In the genomic region with DNA sequence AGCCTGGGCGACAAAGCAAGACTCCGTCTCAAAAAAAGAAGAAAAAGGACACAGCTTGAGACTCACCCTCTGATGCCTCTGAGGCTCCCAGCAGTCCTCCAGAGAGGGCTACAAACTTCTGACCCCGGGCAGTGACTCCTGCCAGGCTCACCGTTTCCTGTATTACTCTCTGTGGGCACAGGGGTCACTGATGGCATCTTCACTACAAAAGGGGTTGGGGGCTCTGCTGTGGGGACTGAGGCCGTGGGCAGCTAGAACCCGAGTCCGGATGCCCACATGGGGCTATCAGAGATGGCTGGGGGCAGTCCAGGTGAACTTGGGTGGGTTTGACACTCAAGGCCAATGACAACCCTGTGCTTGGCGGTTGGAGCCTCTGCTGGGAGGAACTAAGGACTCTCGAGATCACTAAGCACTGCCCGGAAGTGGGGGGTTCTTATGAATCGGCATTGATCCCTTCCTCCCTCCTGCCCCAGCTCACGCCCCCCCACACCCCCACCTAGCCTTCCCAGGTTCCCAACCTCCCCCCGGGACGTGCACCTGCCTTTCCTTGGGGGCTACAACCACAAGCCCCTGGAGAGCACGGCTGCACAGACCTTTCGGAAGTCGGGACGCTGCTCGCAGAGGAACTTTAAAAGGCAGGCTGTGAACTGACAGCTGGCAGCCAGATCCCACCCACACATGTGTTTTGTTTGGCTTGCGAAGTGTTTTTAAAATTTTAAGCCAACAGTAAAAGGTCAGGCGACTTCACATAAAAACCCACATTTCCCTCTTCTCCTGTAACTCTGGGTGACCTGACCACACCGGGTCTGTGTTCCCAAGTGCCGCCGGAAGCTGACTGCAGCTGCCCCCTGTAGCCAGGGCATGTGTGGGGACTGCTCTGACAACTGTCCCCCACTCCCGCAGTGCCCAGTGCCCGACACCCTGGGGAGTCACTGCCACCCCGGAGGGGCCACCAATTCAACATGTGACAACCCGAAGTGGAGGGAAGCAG, we compare ENCODE assay signal across 8 cellular contexts. TPM values are rescaled to one million over a fixed set of nuclear protein-coding genes. Genes with fewer than 3 reads are reported as not detected.
A peak's percentile ranks its signal among the peaks of the same experiment; 100 is the strongest.
DNase-seq lines count a peak whose midpoint lies in the region; TF ChIP-seq lines count a peak whose summit lies in the region.

No MANE protein-coding gene starts in this region.

- no peaks in the 10 kb centered on the region for H3K9me2 ChIP-seq in GM23248 (ENCODE audit: insufficient read depth)

- H3K79me2 ChIP-seq in GM23248 (ENCODE audit: insufficient read depth) = no peaks in the 10 kb centered on the region; the same call in 1 of the 2 replicates

- peak overlapping the region; percentile 58 for H3K9ac ChIP-seq in BLaER1
- H3K9ac ChIP-seq in GM23248 = peak overlapping the region; percentile 14; the same call in 1 of the 2 replicates

- peak overlapping the region; percentile 76 for H3K27ac ChIP-seq in BLaER1
- no peak overlapping the region for H3K27ac ChIP-seq in GM23248
- peak overlapping the region; percentile 84 for H3K27ac ChIP-seq in adipose tissue (ENCODE audit: low read depth, low read length)
- peak overlapping the region; percentile 61 to 80 for H3K27ac ChIP-seq in uterus

- H3F3A ChIP-seq in GM23248 (ENCODE audit: insufficient read depth) = peaks cover 12% of the 10 kb centered on the region

- H3K4me2 ChIP-seq in BLaER1 (peak overlapping the region; percentile 95), GM23248 (ENCODE audit: unreplicated experiment) (peak overlapping the region; percentile 94)

- H4K20me1 ChIP-seq in BLaER1 (peaks cover 98% of the 10 kb centered on the region), GM23248 (ENCODE audit: insufficient read depth) (no peaks in the 10 kb centered on the region)

- intact Hi-C loops in uterus (cut with DNase I; ENCODE audit: low total_unique reads) = no loop called here

- H3K27me3 ChIP-seq in BLaER1 (no peaks in the 10 kb centered on the region), GM23248 (replicated peaks; ENCODE audit: insufficient read depth) (no peaks in the 10 kb centered on the region), uterus (no peaks in the 10 kb centered on the region)

- DNase-seq in GM23248 = peak; percentile 75
- DNase-seq in lung microvascular endothelial cell (ENCODE audit: low read depth in 2 of 2) = peak; percentile 71 to 95
- DNase-seq in uterus = peak; percentile 47 to 62
- DNase-seq in ureter (ENCODE audit: low spot score) = no peak
- DNase-seq in NCI-H1930 (lab: John Stamatoyannopoulos, UW) = no peak
- no peak for DNase-seq in NCI-H446 treated with DMSO at 0.1 percent for 48 hours (lab: John Stamatoyannopoulos, UW)

- WGBS in GM23248 (ENCODE audit: low coverage in 1 of 2, low lambda C conversion rate in 2 of 2, missing lambda C conversion rate in 2 of 2), 2 experiments = 8 to 12% methylated on average over 25 to 28 of the region's 28 CpGs
- WGBS in adipose tissue, 3 donors = 24 to 44% (median 24%) methylated on average over 26 to 28 of the region's 28 CpGs

- no peaks in the 10 kb centered on the region for H3K9me3 ChIP-seq in BLaER1
- no peaks in the 10 kb centered on the region for H3K9me3 ChIP-seq in GM23248 (ENCODE audit: low read depth)
- H3K9me3 ChIP-seq in uterus = no peaks in the 10 kb centered on the region

- H3K36me3 ChIP-seq in BLaER1 (peaks cover 30% of the 10 kb centered on the region), GM23248 (ENCODE audit: low read depth) (no peaks in the 10 kb centered on the region), uterus (no peaks in the 10 kb centered on the region)

- no peak for TF ChIP-seq POLR2A in uterus (IDR thresholded peaks at IDR 0.05)

- no peak for TF ChIP-seq CTCF in uterus (IDR thresholded peaks at IDR 0.05)

- in situ Hi-C loops in GM23248 (cut with MboI) = no loop called here

- H2AFZ ChIP-seq in GM23248 = 0 out of 2 replicates have a peak overlapping the region, but pooled peaks have one; percentile 40

- H3K4me1 ChIP-seq in BLaER1 = peaks cover 98% of the 10 kb centered on the region
- peaks cover 19% of the 10 kb centered on the region for H3K4me1 ChIP-seq in GM23248 (ENCODE audit: insufficient read depth)
- H3K4me1 ChIP-seq in uterus = peaks cover 0 to 18% of the 10 kb centered on the region in 2 donors

- peak overlapping the region; percentile 45 for H3K4me3 ChIP-seq in BLaER1
- peak overlapping the region; percentile 60 for H3K4me3 ChIP-seq in GM23248
- H3K4me3 ChIP-seq in uterus = peak overlapping the region in 1 of 2 donors; percentile 26

RNA-seq across cellular contexts. Expression of a gene that starts 5.0 kb away (rescaled TPM):
- total RNA-seq in GM23248 (2014; rRNA removed; shearing (Covaris generic)) = 21.7 and 51.7 TPM in 2 replicates
- polyA plus RNA-seq in GM23248 (2016; fragmentation: Nextera tagmentation; extraction: Ambion mirVana) (8.5 and 8.9 TPM in 2 replicates), adipose tissue (10 to 100 TPM; 31.0 to 98.2 (median 68.8) TPM)
- total RNA-seq in lung microvascular endothelial cell (27.0 and 37.5 TPM in 2 replicates), uterus (10 to 100 TPM; 14.1 to 67.9 (median 30.3) TPM), ureter (57.9 TPM)

RNA-seq across cellular contexts. Expression of a gene that starts 37.7 kb away (rescaled TPM):
- 2.7 and 3.1 TPM in 2 replicates for total RNA-seq in GM23248 (2014; rRNA removed; shearing (Covaris generic))
- polyA plus RNA-seq in GM23248 (2016; fragmentation: Nextera tagmentation; extraction: Ambion mirVana) (0.95 and 1.3 TPM in 2 replicates), adipose tissue (10 to 100 TPM in 1 of 3 donors, 1 to 10 TPM in 2; 2.6 to 10.7 (median 9.9) TPM)
- total RNA-seq in lung microvascular endothelial cell (19.4 and 27.8 TPM in 2 replicates), uterus (10 to 100 TPM in 2 of 4 donors, 1 to 10 TPM in 2; 3.5 to 28.5 (median 9.8) TPM), ureter (17.2 TPM)

Comparison
In these comparisons a context has a peak if more than half of its experiments do, and no peak if none do; other contexts are left out.
1. DNase-seq: peak in GM23248 (single experiment), lung microvascular endothelial cell (2 of 2) and uterus (2 of 2); none in ureter (single experiment), NCI-H1930 (0 of 2) and NCI-H446 treated with DMSO at 0.1 percent for 48 hours (single experiment).